ENCODE assay signal across 18 cellular contexts in the genomic region with DNA sequence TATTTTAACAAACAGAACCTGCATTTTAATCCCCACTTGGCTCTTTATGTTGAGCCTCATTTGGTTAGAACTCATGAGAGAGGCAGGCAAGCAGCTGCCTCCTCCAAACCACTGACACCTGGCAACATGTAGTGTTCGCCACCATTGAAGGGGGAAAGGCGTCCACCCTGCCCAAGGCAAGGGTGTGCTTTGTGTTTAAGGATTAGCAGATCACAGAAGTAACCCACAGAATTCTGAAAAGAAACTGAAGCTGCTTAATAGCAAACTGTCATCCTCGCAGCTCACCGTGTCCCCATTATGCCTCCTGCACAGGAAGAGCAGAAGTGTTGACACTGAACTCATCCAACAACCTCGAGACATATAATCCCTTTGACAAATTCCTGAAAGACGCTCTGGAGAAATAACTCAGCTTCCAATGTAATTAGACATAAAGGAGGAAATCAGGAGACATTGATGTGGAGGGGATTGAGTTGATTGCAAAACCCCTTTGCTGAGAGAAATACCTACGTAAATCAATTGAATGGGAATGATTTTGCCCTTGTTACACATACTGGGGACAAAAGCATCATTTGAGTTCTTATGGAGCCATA. TPM values are rescaled to one million over a fixed set of nuclear protein-coding genes. Genes with fewer than 3 reads are reported as not detected.
A peak's percentile ranks its signal among the peaks of the same experiment; 100 is the strongest.
DNase-seq lines count a peak whose midpoint lies in the region; ATAC-seq and TF ChIP-seq lines count a peak whose summit lies in the region.
"Had no signal": no experiment of that assay in that cellular context is flagged by ENCODE, and none has a peak within 500 bp of the region (broad histone marks: within the 10 kb centered on the region; RNA-seq: fewer than 3 reads in every experiment).

No MANE protein-coding gene starts in this region.

- H3K4me3 ChIP-seq in A673 (ENCODE audit: low read depth, low read length, poor library complexity, severe bottlenecking): no peak overlapping the region
- H3K4me3 ChIP-seq: A549, MG63 had no signal

- H3K9me3 Mint-ChIP-seq in neural crest cell: peaks cover under 1% of the 10 kb centered on the region

- H3K4me1 ChIP-seq in A673 (ENCODE audit: insufficient read depth, low read length, poor library complexity, severe bottlenecking): peaks cover 65% of the 10 kb centered on the region

- peak overlapping the region; percentile 46 for H3K27ac Mint-ChIP-seq in neural crest cell (ENCODE audit: unreplicated experiment)

- no peaks in the 10 kb centered on the region for H3K27me3 ChIP-seq in A673 (replicated peaks; ENCODE audit: insufficient read depth, low read depth, low read length, poor library complexity)
- H3K27me3 ChIP-seq: MG63 had no signal

- H3K4me3 Mint-ChIP-seq in neural crest cell: peak overlapping the region; percentile 4

- peak overlapping the region; percentile 59 for H3K27ac ChIP-seq in A673 (ENCODE audit: low read depth, low read length, poor library complexity, severe bottlenecking)
- H3K27ac ChIP-seq: A549 had no signal

- intact Hi-C loops in A673 (cut with micrococcal nuclease; ENCODE audit: unreplicated experiment): no loop called here

- H3K36me3 Mint-ChIP-seq in neural crest cell (ENCODE audit: low read depth): peaks cover 26% of the 10 kb centered on the region

- peaks cover 17% of the 10 kb centered on the region for H3K36me3 ChIP-seq in A673 (ENCODE audit: insufficient read depth, low read length, poor library complexity, severe bottlenecking)
- H3K36me3 ChIP-seq: MG63 had no signal

- no peaks in the 10 kb centered on the region for H3K27me3 Mint-ChIP-seq in neural crest cell (ENCODE audit: low read depth)

- BruUV-seq in A673 (replicated peaks; lab: Mats Ljungman, UMichigan): no TSS peak

- peaks cover 57% of the 10 kb centered on the region for H3K4me1 Mint-ChIP-seq in neural crest cell

- ATAC-seq in GM19035 (IDR thresholded peaks at IDR 0.05; ENCODE audit: unreplicated experiment): no peak
- ATAC-seq: A549, Panc1 had no signal

- DNase-seq in A673 (ENCODE audit: low spot score): peak; percentile 35
- DNase-seq in LHCN-M2 (ENCODE audit: low read depth): peak; percentile 71
- peak; percentile 60 for DNase-seq in astrocyte of the hippocampus (ENCODE audit: low read depth, low spot score)
- DNase-seq in neural crest cell (ENCODE audit: low read depth, low spot score): no peak
- DNase-seq in NCI-H128 (lab: John Stamatoyannopoulos, UW; ENCODE audit: unreplicated experiment): no peak
- DNase-seq in mesenteric fat pad (ENCODE audit: low spot score): no peak
- DNase-seq in retina: no peak
- DNase-seq: C1 segment of cervical spinal cord, GF-D8, KG1, MG63, NCI-H1092 treated with DMSO at 0.1 percent for 48 hours, NCI-H1694, NCI-H446, NCI-H774 had no signal

- CTCF ChIA-PET in A673 (lab: Charles Lee): no interaction called here

- TF ChIP-seq CTCF in A673 (conservative IDR thresholded peaks at IDR 0.05; ENCODE audit: low read depth, low read length): no peak
- TF ChIP-seq CTCF in neural crest cell (conservative IDR thresholded peaks at IDR 0.05): no peak

- peaks cover 6% of the 10 kb centered on the region for H3K9me3 ChIP-seq in A673 (ENCODE audit: low read depth, low read length, poor library complexity, severe bottlenecking)
- H3K9me3 ChIP-seq: A549, MG63 had no signal

- POLR2A ChIA-PET in A673 (lab: Charles Lee; ENCODE audit: low non-redundant PET): no interaction called here

RNA-seq across cellular contexts. Expression of a gene that starts 47.9 kb away (rescaled TPM):
- total RNA-seq in A673 (2021): 26.2 and 27.0 TPM in 2 replicates
- 10.8 and 12.7 TPM in 2 replicates for total RNA-seq in LHCN-M2 (2014; rRNA removed)
- 1.7 TPM for polyA plus RNA-seq in LHCN-M2 (2012)
- 8.6 and 8.8 TPM in 2 replicates for total RNA-seq in neural crest cell
- 0.19 TPM for total RNA-seq in mesenteric fat pad

Comparison
In these comparisons a context has a peak if more than half of its experiments do, and no peak if none do; other contexts are left out.
1. DNase-seq: peak in A673 (single experiment), LHCN-M2 (single experiment) and astrocyte of the hippocampus (single experiment); none in neural crest cell (single experiment), NCI-H128 (single experiment), mesenteric fat pad (single experiment) and retina (single experiment).